Comparison of ENCODE assay signal across 1 cellular context in genomic region chr2:73072416-73072815, GRCh38.
TF ChIP-seq lines count a peak whose summit lies in the region.

No MANE protein-coding gene starts in this region.

TF ChIP-seq in endothelial cell of umbilical vein, 7 proteins besides CTCF, POLR2A, EP300 and RAD21 (continued from another document):
- TF ChIP-seq JUN (IDR thresholded peaks at IDR 0.05; ENCODE audit: borderline replicate concordance, insufficient read depth, insufficient read length, low read depth): no peak
